ENCODE assay signal across 8 cellular contexts in the genomic region with DNA sequence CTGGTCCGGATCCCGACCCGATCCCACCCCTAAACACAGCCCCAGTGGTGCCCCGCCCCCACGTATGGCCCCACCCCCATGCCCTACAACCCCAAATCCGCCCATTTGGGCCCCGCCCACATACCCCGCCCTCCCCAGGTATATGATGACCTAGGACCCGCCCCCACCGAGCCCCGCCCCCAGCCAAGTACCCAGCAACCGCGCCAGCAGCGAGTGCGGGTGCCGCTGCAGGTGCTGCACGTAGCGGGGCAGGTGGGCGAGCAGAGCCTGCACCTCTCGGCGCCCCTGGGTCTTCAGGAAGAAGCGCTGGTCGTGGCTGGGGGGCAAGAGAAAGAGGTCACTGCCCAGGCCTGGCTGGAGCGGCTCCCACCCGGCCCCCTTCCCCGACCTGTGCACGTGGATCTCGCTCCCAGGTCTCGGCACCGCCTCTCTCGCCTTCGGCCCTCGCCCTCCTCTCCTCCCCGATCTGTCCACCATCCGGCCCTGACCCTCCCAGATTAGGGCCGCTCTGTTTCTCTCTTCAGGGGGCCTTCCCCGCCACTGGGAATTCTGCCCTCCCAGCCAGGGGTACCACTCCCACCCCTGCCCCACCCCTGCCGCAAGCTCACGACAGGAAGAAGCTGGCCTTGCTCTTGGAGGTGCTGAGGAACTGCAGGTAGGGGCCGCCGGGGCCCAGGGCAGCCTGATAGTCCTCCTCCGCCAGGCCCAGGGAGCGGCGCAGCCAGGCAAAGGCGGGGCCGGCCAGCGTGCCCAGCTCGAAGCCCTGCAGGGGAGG. TPM values are rescaled to one million over a fixed set of nuclear protein-coding genes. Genes with fewer than 3 reads are reported as not detected.
DNase-seq lines count a peak whose midpoint lies in the region; ATAC-seq and TF ChIP-seq lines count a peak whose summit lies in the region.

No MANE protein-coding gene starts in this region.

- H3K4me1 Mint-ChIP-seq in HFFc6 (ENCODE audit: low read depth) (peaks cover 49% of the 10 kb centered on the region), WTC11 (peaks cover 27% of the 10 kb centered on the region), nephron (peaks cover 12% of the 10 kb centered on the region)
- H3K4me1 Mint-ChIP-seq in central memory CD8-positive, alpha-beta T cell: peaks cover 17% of the 10 kb centered on the region

- H3K9me3 Mint-ChIP-seq in HFFc6: no peaks in the 10 kb centered on the region
- no peaks in the 10 kb centered on the region for H3K9me3 Mint-ChIP-seq in WTC11
- no peaks in the 10 kb centered on the region for H3K9me3 Mint-ChIP-seq in central memory CD8-positive, alpha-beta T cell
- H3K9me3 Mint-ChIP-seq in nephron: no peaks in the 10 kb centered on the region

- no peak for TF ChIP-seq CTCF in HFFc6 (IDR thresholded peaks at IDR 0.05)
- no peak for TF ChIP-seq CTCF in WTC11 (IDR thresholded peaks at IDR 0.05)
- no peak for TF ChIP-seq CTCF in nephron (IDR thresholded peaks at IDR 0.05; ENCODE audit: unreplicated experiment in 3 of 3)
- TF ChIP-seq CTCF in GM20000 (IDR thresholded peaks at IDR 0.05; ENCODE audit: extremely low read depth, missing control alignments): no peak

- peak; percentile 55 for ATAC-seq in WTC11
- peak; percentile 45 for ATAC-seq in central memory CD8-positive, alpha-beta T cell (replicated peaks; ENCODE audit: extremely low read depth, poor library complexity, severe bottlenecking)

- peak overlapping the region; percentile 67 for H3K4me3 Mint-ChIP-seq in HFFc6
- peak overlapping the region; percentile 96 for H3K4me3 Mint-ChIP-seq in WTC11
- peak overlapping the region; percentile 57 for H3K4me3 Mint-ChIP-seq in central memory CD8-positive, alpha-beta T cell
- peak overlapping the region; percentile 35 to 67 (median 57) for H3K4me3 Mint-ChIP-seq in nephron

- H3K27me3 Mint-ChIP-seq in HFFc6 (ENCODE audit: insufficient read depth) (peaks cover 4% of the 10 kb centered on the region), WTC11 (ENCODE audit: low read depth) (peaks cover 29% of the 10 kb centered on the region), nephron (ENCODE audit: low read depth) (peaks cover 71% of the 10 kb centered on the region)
- H3K27me3 Mint-ChIP-seq in central memory CD8-positive, alpha-beta T cell: peaks cover 19% of the 10 kb centered on the region

- H3K36me3 Mint-ChIP-seq in HFFc6 (ENCODE audit: low read depth): peaks cover 5% of the 10 kb centered on the region
- H3K36me3 Mint-ChIP-seq in WTC11: no peaks in the 10 kb centered on the region; the same call in 1 of the 2 replicates
- H3K36me3 Mint-ChIP-seq in central memory CD8-positive, alpha-beta T cell (ENCODE audit: insufficient read depth): peaks cover 10% of the 10 kb centered on the region
- H3K36me3 Mint-ChIP-seq in nephron (ENCODE audit: low read depth): no peaks in the 10 kb centered on the region

- H3K27ac Mint-ChIP-seq in HFFc6: no peak overlapping the region
- no peak overlapping the region for H3K27ac Mint-ChIP-seq in WTC11
- H3K27ac Mint-ChIP-seq in central memory CD8-positive, alpha-beta T cell (ENCODE audit: low read depth): no peak overlapping the region
- no peak overlapping the region for H3K27ac Mint-ChIP-seq in nephron

- no peak for DNase-seq in HFFc6
- peak; percentile 96 for DNase-seq in WTC11 (ENCODE audit: low spot score)
- peak in 1 of 2 donors; percentile 28 for DNase-seq in central memory CD8-positive, alpha-beta T cell (ENCODE audit: low spot score in 2 of 2)
- DNase-seq in ureter (ENCODE audit: low spot score): no peak
- DNase-seq in cerebellar cortex (ENCODE audit: low spot score): no peak
- DNase-seq in foreskin melanocyte: no peak
- no peak for DNase-seq in GM20000 (ENCODE audit: low spot score)

- POLR2A ChIA-PET in WTC11 (lab: Charles Lee): interaction anchor here (1.1 kb wide), 1 partner anchor 140 kb away, joined by 3 read pairs; the partner anchor contains the start of gene NAIF1

- CTCF ChIA-PET in WTC11 (lab: Charles Lee): interaction anchor here (0.8 to 3.8 kb wide), 3 partner anchors 14 to 190 kb away, joined by 3 to 78 read pairs (median 7); no protein-coding TSS in a partner anchor

TF ChIP-seq in WTC11, 78 proteins besides CTCF, POLR2A, EP300 and RAD21:
- TF ChIP-seq CBFB (CRISPR knock-in tag; IDR thresholded peaks at IDR 0.05; ENCODE audit: low read depth): no peak
- TF ChIP-seq ETV6 (CRISPR knock-in tag; IDR thresholded peaks at IDR 0.05): peak; percentile 68; the same call in 1 of the 2 replicates
- no peak for TF ChIP-seq ELF4 (CRISPR knock-in tag; IDR thresholded peaks at IDR 0.05; ENCODE audit: low read depth)
- TF ChIP-seq ZNF121 (CRISPR knock-in tag; IDR thresholded peaks at IDR 0.05): peak; percentile 81
- TF ChIP-seq FOXP1 (CRISPR knock-in tag; IDR thresholded peaks at IDR 0.05; ENCODE audit: borderline replicate concordance): 0 out of 2 replicates have a peak, but pooled peaks have one; percentile 6
- TF ChIP-seq SOX15 (CRISPR knock-in tag; IDR thresholded peaks at IDR 0.05): no peak
- TF ChIP-seq ZNF671 (CRISPR knock-in tag; IDR thresholded peaks at IDR 0.05): no peak
- TF ChIP-seq NR2C2 (CRISPR knock-in tag; IDR thresholded peaks at IDR 0.05): no peak
- no peak for TF ChIP-seq ZNF219 (CRISPR knock-in tag; IDR thresholded peaks at IDR 0.05; ENCODE audit: borderline replicate concordance)
- TF ChIP-seq, protein P1, sequence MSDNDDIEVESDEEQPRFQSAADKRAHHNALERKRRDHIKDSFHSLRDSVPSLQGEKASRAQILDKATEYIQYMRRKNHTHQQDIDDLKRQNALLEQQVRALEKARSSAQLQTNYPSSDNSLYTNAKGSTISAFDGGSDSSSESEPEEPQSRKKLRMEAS (CRISPR knock-in tag; IDR thresholded peaks at IDR 0.05): peak; percentile 85; the same call in 1 of the 2 replicates
- TF ChIP-seq, protein P2, sequence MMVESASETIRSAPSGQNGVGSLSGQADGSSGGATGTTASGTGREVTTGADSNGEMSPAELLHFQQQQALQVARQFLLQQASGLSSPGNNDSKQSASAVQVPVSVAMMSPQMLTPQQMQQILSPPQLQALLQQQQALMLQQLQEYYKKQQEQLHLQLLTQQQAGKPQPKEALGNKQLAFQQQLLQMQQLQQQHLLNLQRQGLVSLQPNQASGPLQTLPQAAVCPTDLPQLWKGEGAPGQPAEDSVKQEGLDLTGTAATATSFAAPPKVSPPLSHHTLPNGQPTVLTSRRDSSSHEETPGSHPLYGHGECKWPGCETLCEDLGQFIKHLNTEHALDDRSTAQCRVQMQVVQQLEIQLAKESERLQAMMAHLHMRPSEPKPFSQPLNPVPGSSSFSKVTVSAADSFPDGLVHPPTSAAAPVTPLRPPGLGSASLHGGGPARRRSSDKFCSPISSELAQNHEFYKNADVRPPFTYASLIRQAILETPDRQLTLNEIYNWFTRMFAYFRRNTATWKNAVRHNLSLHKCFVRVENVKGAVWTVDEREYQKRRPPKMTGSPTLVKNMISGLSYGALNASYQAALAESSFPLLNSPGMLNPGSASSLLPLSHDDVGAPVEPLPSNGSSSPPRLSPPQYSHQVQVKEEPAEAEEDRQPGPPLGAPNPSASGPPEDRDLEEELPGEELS (CRISPR knock-in tag; IDR thresholded peaks at IDR 0.05): 0 out of 2 replicates have a peak, but pooled peaks have one; percentile 24
TF ChIP-seq in WTC11: peak in this region for 5.

RNA-seq across cellular contexts. Expression of gene PIP5KL1, which starts 2.9 kb away (rescaled TPM):
- total RNA-seq in HFFc6 (2021; fragmentation: NEBNext Ultra II Directional; extraction: Animal tissue kit (Norgen Biotek cat#: 25700)): 1 to 10 TPM; 1.7 to 3.1 (median 2.1) TPM
- total RNA-seq in WTC11 (2021) (15.8 to 20.2 TPM (median 16.8 TPM) in 3 replicates), ureter (3.3 TPM)

RNA-seq across cellular contexts. Expression of gene DPM2, which starts 10.0 kb away (rescaled TPM):
- total RNA-seq in HFFc6 (2021; fragmentation: NEBNext Ultra II Directional; extraction: Animal tissue kit (Norgen Biotek cat#: 25700)): 10 to 100 TPM; 42.5 to 49.6 (median 47.1) TPM
- 53.3 to 58.2 TPM (median 56.1 TPM) in 3 replicates for total RNA-seq in WTC11 (2021)
- total RNA-seq in ureter: 41.1 TPM

RNA-seq across cellular contexts. Expression of gene ST6GALNAC4, which starts 10.8 kb away (rescaled TPM):
- total RNA-seq in HFFc6 (2021; fragmentation: NEBNext Ultra II Directional; extraction: Animal tissue kit (Norgen Biotek cat#: 25700)): 10 to 100 TPM; 22.9 to 33.4 (median 27.7) TPM
- 25.1 to 25.7 TPM (median 25.4 TPM) in 3 replicates for total RNA-seq in WTC11 (2021)
- 25.8 TPM for total RNA-seq in ureter

RNA-seq across cellular contexts. Expression of gene ST6GALNAC6, which starts 28.2 kb away (rescaled TPM):
- total RNA-seq in HFFc6 (2021; fragmentation: NEBNext Ultra II Directional; extraction: Animal tissue kit (Norgen Biotek cat#: 25700)): 10 to 100 TPM; 29.3 to 40.6 (median 34.2) TPM
- total RNA-seq in WTC11 (2021) (45.1 to 47.5 TPM (median 45.3 TPM) in 3 replicates), ureter (48.9 TPM)

RNA-seq across cellular contexts. Expression of gene AK1, which starts 50.2 kb away (rescaled TPM):
- 100 to 1,000 TPM; 109 to 130 (median 124) TPM for total RNA-seq in HFFc6 (2021; fragmentation: NEBNext Ultra II Directional; extraction: Animal tissue kit (Norgen Biotek cat#: 25700))
- total RNA-seq in WTC11 (2021) (27.5 to 34.9 TPM (median 34.4 TPM) in 3 replicates), ureter (48.6 TPM)
